In the genomic region with DNA sequence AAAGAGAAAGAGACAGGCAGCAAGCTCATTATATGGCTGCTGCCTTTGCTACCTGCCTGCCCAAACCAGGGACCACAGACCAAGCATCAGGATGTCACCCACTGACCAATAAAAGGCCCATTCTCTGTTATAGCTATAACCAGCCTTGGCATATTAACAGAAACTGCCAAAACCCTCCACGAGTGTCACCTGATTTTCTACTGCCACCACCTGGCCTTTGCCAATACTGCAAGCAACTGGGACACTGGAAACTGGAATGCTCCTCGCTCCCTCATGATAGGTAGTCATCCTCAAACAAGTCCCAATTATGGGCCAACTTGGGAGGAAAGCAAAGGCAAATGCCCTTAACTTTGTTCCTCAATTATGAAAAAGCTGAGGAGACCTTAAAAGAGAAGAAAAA, we compare ENCODE assay signal across 8 cellular contexts.
A peak's percentile ranks its signal among the peaks of the same experiment; 100 is the strongest.
DNase-seq lines count a peak whose midpoint lies in the region; ATAC-seq and TF ChIP-seq lines count a peak whose summit lies in the region.

No MANE protein-coding gene starts in this region.

- H3K4me1 ChIP-seq in OCI-LY3 (ENCODE audit: low read length), result no peaks in the 10 kb centered on the region

- H2AFZ ChIP-seq in OCI-LY3 (ENCODE audit: low read depth, low read length), result peak overlapping the region; percentile 46; the same call in 1 of the 2 replicates

- H3K9ac ChIP-seq in OCI-LY3 (ENCODE audit: low read length), result no peak overlapping the region

- no peaks in the 10 kb centered on the region for H3K9me3 ChIP-seq in OCI-LY3 (ENCODE audit: insufficient read depth, low read length)

- peak; percentile 64 for ATAC-seq in GM18907 (IDR thresholded peaks at IDR 0.05; ENCODE audit: unreplicated experiment)
- ATAC-seq in HG02981 (IDR thresholded peaks at IDR 0.05; ENCODE audit: unreplicated experiment), result no peak

- H3K27ac ChIP-seq in OCI-LY3 (ENCODE audit: low read length), result no peak overlapping the region

- H3K4me2 ChIP-seq in OCI-LY3 (ENCODE audit: low read length), result no peak overlapping the region; the same call in 1 of the 2 replicates

- H3K36me3 ChIP-seq in OCI-LY3 (replicated peaks; ENCODE audit: low read depth, low read length), result no peaks in the 10 kb centered on the region

- no peak overlapping the region for H3K4me3 ChIP-seq in OCI-LY3 (ENCODE audit: low read length)

- no peaks in the 10 kb centered on the region for H3K27me3 ChIP-seq in OCI-LY3 (ENCODE audit: low read depth, low read length)

- DNase-seq in AG09319 (ENCODE audit: extremely low read depth, low read depth) (no peak), fibroblast of peridontal ligament (ENCODE audit: extremely low read depth) (peak; percentile 20), NCI-H345 (lab: John Stamatoyannopoulos, UW) (no peak), nucleus accumbens (lab: John Stamatoyannopoulos, UW) (no peak)
- DNase-seq in stimulated activated CD8-positive, alpha-beta memory T cell treated with anti-CD3 and anti-CD28 coated beads, Interleukin-4, amount 100 ng/mL, for 24 hours (ENCODE audit: low read depth), result peak; percentile 11

- no peaks in the 10 kb centered on the region for H4K20me1 ChIP-seq in OCI-LY3 (ENCODE audit: insufficient read depth, low read length)

- peak; percentile 52 for TF ChIP-seq CTCF in AG09319 (IDR thresholded peaks at IDR 0.05; ENCODE audit: low read depth, low read length)
- TF ChIP-seq CTCF in OCI-LY3 (IDR thresholded peaks at IDR 0.05; ENCODE audit: low read depth, low read length), result peak; percentile 63

- H3K79me2 ChIP-seq in OCI-LY3 (ENCODE audit: low read length), result no peaks in the 10 kb centered on the region

Comparison
In these comparisons a context has a peak if more than half of its experiments do, and no peak if none do; other contexts are left out.
1. DNase-seq: peak in fibroblast of peridontal ligament (single experiment) and stimulated activated CD8-positive, alpha-beta memory T cell treated with anti-CD3 and anti-CD28 coated beads, Interleukin-4, amount 100 ng/mL, for 24 hours (single experiment); none in AG09319 (single experiment), NCI-H345 (single experiment) and nucleus accumbens (0 of 56).